8 cellular contexts compared by ENCODE assay signal in the genomic region with DNA sequence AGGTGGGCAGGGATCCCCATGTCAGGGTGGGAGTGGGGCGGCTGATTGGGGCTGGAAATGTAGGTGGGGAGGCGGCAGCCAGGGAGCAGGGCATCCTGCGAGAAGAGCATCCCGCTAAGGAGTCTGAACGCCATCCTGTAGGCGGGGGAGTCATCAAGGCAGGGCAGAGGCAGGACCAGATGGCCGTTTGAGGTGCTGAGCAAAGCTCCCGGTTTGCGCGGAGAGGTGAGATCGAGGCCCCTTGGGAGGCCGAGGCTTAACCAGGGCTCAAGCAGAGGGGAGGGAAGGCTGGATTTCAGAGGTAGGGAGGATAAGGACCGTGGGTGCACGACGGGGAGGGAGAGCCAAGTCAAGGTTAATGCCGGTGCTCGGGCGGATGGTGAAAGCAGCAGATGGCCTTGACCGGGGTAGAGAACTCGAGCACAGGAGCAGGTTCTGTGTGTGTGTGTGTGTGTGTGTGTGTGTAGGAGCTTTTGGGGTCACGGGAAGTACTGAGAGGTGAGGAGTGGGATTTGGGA. TPM values are rescaled to one million over a fixed set of nuclear protein-coding genes. Genes with fewer than 3 reads are reported as not detected.
DNase-seq lines count a peak whose midpoint lies in the region; ATAC-seq and TF ChIP-seq lines count a peak whose summit lies in the region.

No MANE protein-coding gene starts in this region.

- peak overlapping the region; percentile 99 for H3K27ac Mint-ChIP-seq in chondrocyte (ENCODE audit: unreplicated experiment)

- peak overlapping the region; percentile 21 for H2BK120ac ChIP-seq in mesenchymal stem cell (ENCODE audit: low read depth, low read length)

- CTCF ChIA-PET in HCT116 (lab: Charles Lee) (interaction anchor here (0.7 to 1.7 kb wide), 4 partner anchors 11 to 165 kb away, joined by 3 to 14 read pairs (median 4); partner anchors contain the start of gene NME1), PC-3 (lab: Charles Lee) (interaction anchor here (0.5 kb wide), 1 partner anchor 299 kb away, joined by 10 read pairs; the partner anchor contains the start of gene TOB1)

- TF ChIP-seq RAD21 in HCT116 (IDR thresholded peaks at IDR 0.05; ENCODE audit: low read depth), result no peak

- no peak overlapping the region for H2BK5ac ChIP-seq in mesenchymal stem cell (ENCODE audit: low read depth, low read length, poor library complexity, severe bottlenecking)

- H3K4me3 Mint-ChIP-seq in chondrocyte (ENCODE audit: unreplicated experiment), result peak overlapping the region; percentile 93

- RAD21 ChIA-PET in HCT116 (lab: Charles Lee; ENCODE audit: low non-redundant PET in 1 of 2, low total read pairs in 2 of 2, uncharacterized antibody in 2 of 2, unreplicated experiment in 2 of 2), result no interaction called here

- H3K36me3 Mint-ChIP-seq in chondrocyte (ENCODE audit: low read depth), result peaks cover 22% of the 10 kb centered on the region

- peaks cover 13 to 24% of the 10 kb centered on the region in 2 experiments; a peak in 3 of 4 replicates for H3K4me1 ChIP-seq in HCT116 (ENCODE audit: control insufficient read depth in 1 of 2, insufficient read depth in 2 of 2, low read length in 2 of 2)
- H3K4me1 ChIP-seq in PC-3 (ENCODE audit: insufficient read depth, low read length), result peaks cover 21% of the 10 kb centered on the region
- peaks cover 14% of the 10 kb centered on the region for H3K4me1 ChIP-seq in mesenchymal stem cell (ENCODE audit: control insufficient read depth, insufficient read depth, low read depth, low read length)
- H3K4me1 ChIP-seq in upper lobe of right lung, result peaks cover 7% of the 10 kb centered on the region

- H3K18ac ChIP-seq in mesenchymal stem cell (ENCODE audit: low read depth in 1 of 2, low read length in 2 of 2), result peak overlapping the region; percentile 87 to 93

- H3K4ac ChIP-seq in mesenchymal stem cell (ENCODE audit: low read depth in 1 of 2, low read length in 2 of 2), result peak overlapping the region; percentile 71 to 84

- no peaks in the 10 kb centered on the region for H3K27me3 ChIP-seq in HCT116 (ENCODE audit: insufficient read depth, low read length)
- H3K27me3 ChIP-seq in PC-3 (ENCODE audit: low read length), result no peaks in the 10 kb centered on the region
- no peaks in the 10 kb centered on the region for H3K27me3 ChIP-seq in mesenchymal stem cell (ENCODE audit: control insufficient read depth in 1 of 2, insufficient read depth in 1 of 2, low read length in 2 of 2)
- no peaks in the 10 kb centered on the region for H3K27me3 ChIP-seq in upper lobe of right lung

- H3K79me1 ChIP-seq in mesenchymal stem cell (replicated peaks; ENCODE audit: low read length, poor library complexity, severe bottlenecking), result peaks cover 24% of the 10 kb centered on the region

- peak overlapping the region; percentile 99 for H4K8ac ChIP-seq in mesenchymal stem cell (ENCODE audit: low read length)

- peak overlapping the region; percentile 20 for H2AK5ac ChIP-seq in mesenchymal stem cell (ENCODE audit: low read length, severe bottlenecking)

- intact Hi-C loops in HCT116 (cut with micrococcal nuclease), result loop anchor here (5.0 kb wide), 1 partner anchor 163 kb away; no protein-coding TSS in a partner anchor
- intact Hi-C loops in PC-3 (cut with micrococcal nuclease), result loop anchor here (1.0 to 5.0 kb wide), 2 partner anchors 44 to 97 kb away; partner anchors contain the start of genes MBTD1 and UTP18
- intact Hi-C loops in upper lobe of right lung (cut with DNase I), result no loop called here

- whole genome bisulfite sequencing in mesenchymal stem cell, result 11% methylated on average over 21 of the region's 21 CpGs

- H3K4me1 Mint-ChIP-seq in chondrocyte (ENCODE audit: low read depth), result peaks cover 34% of the 10 kb centered on the region

- peak overlapping the region in 1 of 2 experiments; percentile 57 for H3K23ac ChIP-seq in mesenchymal stem cell (ENCODE audit: low read length in 2 of 2)

- H2BK12ac ChIP-seq in mesenchymal stem cell (ENCODE audit: low read length in 2 of 2), result peak overlapping the region in 1 of 2 experiments; percentile 33

- H3K4me3 ChIP-seq in HCT116 (replicated peaks in 1 of 2; ENCODE audit: low read depth in 1 of 2, low read length in 2 of 2) (peak overlapping the region; percentile 90 to 91), PC-3 (ENCODE audit: low read length) (peak overlapping the region; percentile 81), mesenchymal stem cell (ENCODE audit: insufficient read depth in 1 of 2, low read depth in 1 of 2, low read length in 2 of 2) (peak overlapping the region; percentile 92 to 93), upper lobe of right lung (peak overlapping the region; percentile 91)

- H4K91ac ChIP-seq in mesenchymal stem cell (ENCODE audit: low read length), result peak overlapping the region; percentile 91

- H3K9me3 Mint-ChIP-seq in chondrocyte (ENCODE audit: low read depth), result no peaks in the 10 kb centered on the region

- no peak for TF ChIP-seq CTCF in HCT116 (IDR thresholded peaks at IDR 0.05 in 2 of 3, conservative IDR thresholded peaks at IDR 0.05 in 1 of 3; ENCODE audit: borderline replicate concordance in 1 of 3, insufficient read depth in 1 of 3, low read depth in 2 of 3, low read length in 2 of 3)
- no peak for TF ChIP-seq CTCF in PC-3 (conservative IDR thresholded peaks at IDR 0.05; ENCODE audit: low read depth, low read length)
- no peak for TF ChIP-seq CTCF in chondrocyte (IDR thresholded peaks at IDR 0.05)
- no peak for TF ChIP-seq CTCF in upper lobe of right lung (IDR thresholded peaks at IDR 0.05)

- POLR2A ChIA-PET in HCT116 (lab: Charles Lee) (interaction anchor here (1.1 to 2.3 kb wide), 3 partner anchors 12 to 299 kb away, joined by 5 to 9 read pairs (median 5); partner anchors contain the start of genes NME1, SPAG9 and TOB1), PC-3 (lab: Charles Lee; ENCODE audit: unreplicated experiment) (interaction anchor here (0.6 kb wide), 1 partner anchor 105 kb away, joined by 6 read pairs; no protein-coding TSS in a partner anchor)

- no peaks in the 10 kb centered on the region for H3K9me2 ChIP-seq in HCT116 (ENCODE audit: insufficient read depth)
- H3K9me2 ChIP-seq in PC-3 (replicated peaks; ENCODE audit: low read length), result no peaks in the 10 kb centered on the region

- peak; percentile 80 for TF ChIP-seq POLR2A in HCT116 (IDR thresholded peaks at IDR 0.05; ENCODE audit: borderline replicate concordance, extremely low read depth, insufficient read depth, insufficient read length)

- DNase-seq in Daoy (ENCODE audit: low read depth) (peak; percentile 38), HCT116 (ENCODE audit: low read depth, low spot score) (no peak), PC-3 (no peak), chondrocyte (ENCODE audit: low spot score) (no peak), mesenchymal stem cell (no peak), upper lobe of right lung (no peak), NCI-H1092 treated with DMSO at 0.1 percent for 48 hours (lab: John Stamatoyannopoulos, UW) (no peak), NCI-H345 (lab: John Stamatoyannopoulos, UW) (no peak)

- H4K20me1 ChIP-seq in HCT116 (ENCODE audit: insufficient read depth), result peaks cover 18% of the 10 kb centered on the region; the same call in 1 of the 2 replicates
- peaks cover 22% of the 10 kb centered on the region for H4K20me1 ChIP-seq in PC-3 (ENCODE audit: low read length)

- H3K4me2 ChIP-seq in HCT116 (ENCODE audit: low read length) (peak overlapping the region; percentile 94), PC-3 (ENCODE audit: low read length) (peak overlapping the region; percentile 94), mesenchymal stem cell (ENCODE audit: low read length, poor library complexity, severe bottlenecking) (peak overlapping the region; percentile 62)

- H3K36me3 ChIP-seq in HCT116 (ENCODE audit: control insufficient read depth in 1 of 2, insufficient read depth in 2 of 2, low read length in 2 of 2) (peaks cover 52 to 60% of the 10 kb centered on the region in 2 experiments), PC-3 (ENCODE audit: low read depth, low read length) (peaks cover 55% of the 10 kb centered on the region), mesenchymal stem cell (ENCODE audit: control insufficient read depth in 1 of 2, insufficient read depth in 2 of 2, low read depth in 1 of 2, low read length in 2 of 2) (peaks cover 50 to 55% of the 10 kb centered on the region in 2 experiments), upper lobe of right lung (peaks cover 37% of the 10 kb centered on the region)

- H2AFZ ChIP-seq in HCT116 (ENCODE audit: low read depth, low read length, poor library complexity, severe bottlenecking) (no peak overlapping the region), PC-3 (ENCODE audit: low read length) (peak overlapping the region; percentile 88), mesenchymal stem cell (ENCODE audit: low read depth, low read length) (peak overlapping the region; percentile 54)

- peak overlapping the region in 1 of 2 experiments; percentile 84 for H3K14ac ChIP-seq in mesenchymal stem cell (ENCODE audit: low read length in 2 of 2)

- H3K27ac ChIP-seq in HCT116 (ENCODE audit: low read depth, low read length) (peak overlapping the region; percentile 96), PC-3 (ENCODE audit: low read length) (peak overlapping the region; percentile 73), mesenchymal stem cell (ENCODE audit: low read length, poor library complexity, severe bottlenecking) (peak overlapping the region; percentile 85), upper lobe of right lung (peak overlapping the region; percentile 95)

- H3K9me3 ChIP-seq in HCT116 (ENCODE audit: control insufficient read depth in 1 of 2, insufficient read depth in 1 of 2, low read depth in 1 of 2, low read length in 2 of 2) (no peaks in the 10 kb centered on the region), PC-3 (ENCODE audit: low read length) (no peaks in the 10 kb centered on the region), mesenchymal stem cell (ENCODE audit: control insufficient read depth, low read length) (no peaks in the 10 kb centered on the region), upper lobe of right lung (no peaks in the 10 kb centered on the region)

- H3K79me2 ChIP-seq in HCT116 (ENCODE audit: insufficient read depth, low read length) (peaks cover 75% of the 10 kb centered on the region), PC-3 (ENCODE audit: low read length) (peaks cover 37% of the 10 kb centered on the region)

- no peaks in the 10 kb centered on the region for H3K27me3 Mint-ChIP-seq in chondrocyte (ENCODE audit: low read depth)

- BruUV-seq in HCT116 (replicated peaks; lab: Mats Ljungman, UMichigan) (TSS peak; percentile 83), PC-3 (replicated peaks; lab: Mats Ljungman, UMichigan) (TSS peak; percentile 92)

- H3F3A ChIP-seq in PC-3 (ENCODE audit: low read length, unreplicated experiment), result peaks cover 4% of the 10 kb centered on the region

- peak overlapping the region; percentile 68 for H2BK15ac ChIP-seq in mesenchymal stem cell (ENCODE audit: low read depth, poor library complexity, severe bottlenecking)

- H3K9ac ChIP-seq in HCT116 (ENCODE audit: low read length), result peak overlapping the region; percentile 99
- peak overlapping the region; percentile 97 for H3K9ac ChIP-seq in PC-3 (ENCODE audit: low read length)
- H3K9ac ChIP-seq in mesenchymal stem cell (ENCODE audit: low read length), result peak overlapping the region; percentile 95

- ATAC-seq in HCT116 (peak; percentile 40), PC-3 (peak; percentile 18), upper lobe of right lung (peak; percentile 0)

RNA-seq across cellular contexts. Expression of gene NME2, which starts 0.5 kb away (rescaled TPM):
- 488 and 529 TPM in 2 replicates for total RNA-seq in Daoy (2014; rRNA removed; shearing (Covaris generic))
- total RNA-seq in HCT116 (2021; ENCODE audit: unreplicated experiment) (1,287 TPM), PC-3 (2014; rRNA removed) (1,420 and 1,558 TPM in 2 replicates), chondrocyte (748 to 753 TPM (median 751 TPM) in 3 replicates), upper lobe of right lung (306 TPM)
- 1,511 and 1,737 TPM in 2 replicates for polyA plus RNA-seq in HCT116 (2012)
- 1,365 TPM for polyA plus RNA-seq in mesenchymal stem cell (2013, experiment 1 of 2)
- 1,368 TPM for polyA plus RNA-seq in mesenchymal stem cell (2013, experiment 2 of 2)

RNA-seq across cellular contexts. Expression of gene NME1, which starts 12.4 kb away (rescaled TPM):
- 318 and 324 TPM in 2 replicates for total RNA-seq in Daoy (2014; rRNA removed; shearing (Covaris generic))
- total RNA-seq in HCT116 (2021; ENCODE audit: unreplicated experiment) (510 TPM), PC-3 (2014; rRNA removed) (538 and 592 TPM in 2 replicates), chondrocyte (101 to 149 TPM (median 102 TPM) in 3 replicates), upper lobe of right lung (29.4 TPM)
- polyA plus RNA-seq in HCT116 (2012), result 350 and 483 TPM in 2 replicates
- 147 TPM for polyA plus RNA-seq in mesenchymal stem cell (2013, experiment 1 of 2)
- 158 TPM for polyA plus RNA-seq in mesenchymal stem cell (2013, experiment 2 of 2)

RNA-seq across cellular contexts. Expression of gene SPAG9, which starts 45.1 kb away (rescaled TPM):
- total RNA-seq in Daoy (2014; rRNA removed; shearing (Covaris generic)), result 51.6 and 54.2 TPM in 2 replicates
- total RNA-seq in HCT116 (2021; ENCODE audit: unreplicated experiment), result 77.6 TPM
- polyA plus RNA-seq in HCT116 (2012), result 44.2 and 45.8 TPM in 2 replicates
- 90.5 and 98.1 TPM in 2 replicates for total RNA-seq in PC-3 (2014; rRNA removed)
- total RNA-seq in chondrocyte, result 86.7 to 96.1 TPM (median 92.7 TPM) in 3 replicates
- polyA plus RNA-seq in mesenchymal stem cell (2013, experiment 1 of 2), result 41.1 TPM
- 40.7 TPM for polyA plus RNA-seq in mesenchymal stem cell (2013, experiment 2 of 2)
- total RNA-seq in upper lobe of right lung, result 116 TPM
